Comparison of ENCODE assay signal across 8 cellular contexts in genomic region chr10:4825868-4826787, GRCh38.
DNase-seq lines count a peak whose midpoint lies in the region; ATAC-seq lines count a peak whose summit lies in the region.

Gene AKR1E2 (plus strand): TSS chr10:4826207. CDS start chr10:4826325, 118 bp downstream.

- DNase-seq in D341Med (ENCODE audit: low spot score) (peak; percentile 73), SW 1271 (lab: John Stamatoyannopoulos, UW) (peak; percentile 58 to 84), glomerular visceral epithelial cell (ENCODE audit: extremely low spot score) (peak; percentile 54), non-pigmented ciliary epithelial cell (ENCODE audit: low read depth) (peak; percentile 84), stromal cell of bone marrow (ENCODE audit: low read depth) (peak; percentile 86)
- DNase-seq in activated naive CD8-positive, alpha-beta T cell treated with anti-CD3 and anti-CD28 coated beads, Interleukin-2, amount 50 U/mL, for 16 hours (ENCODE audit: low read depth, low spot score): peak; percentile 27

- ATAC-seq in HG03159 (IDR thresholded peaks at IDR 0.05; ENCODE audit: unreplicated experiment) (peak; percentile 67), HG03280 (IDR thresholded peaks at IDR 0.05; ENCODE audit: unreplicated experiment) (no peak)

Comparison
In these comparisons a context has a peak if more than half of its experiments do, and no peak if none do; other contexts are left out.
1. DNase-seq: peak in every context shown above with its lines; median percentile 86 in stromal cell of bone marrow; 84 in non-pigmented ciliary epithelial cell; 73 in D341Med; 71 in SW 1271; 54 in glomerular visceral epithelial cell; 27 in activated naive CD8-positive, alpha-beta T cell treated with anti-CD3 and anti-CD28 coated beads, Interleukin-2, amount 50 U/mL, for 16 hours.